9 cellular contexts compared by ENCODE assay signal in the genomic region with DNA sequence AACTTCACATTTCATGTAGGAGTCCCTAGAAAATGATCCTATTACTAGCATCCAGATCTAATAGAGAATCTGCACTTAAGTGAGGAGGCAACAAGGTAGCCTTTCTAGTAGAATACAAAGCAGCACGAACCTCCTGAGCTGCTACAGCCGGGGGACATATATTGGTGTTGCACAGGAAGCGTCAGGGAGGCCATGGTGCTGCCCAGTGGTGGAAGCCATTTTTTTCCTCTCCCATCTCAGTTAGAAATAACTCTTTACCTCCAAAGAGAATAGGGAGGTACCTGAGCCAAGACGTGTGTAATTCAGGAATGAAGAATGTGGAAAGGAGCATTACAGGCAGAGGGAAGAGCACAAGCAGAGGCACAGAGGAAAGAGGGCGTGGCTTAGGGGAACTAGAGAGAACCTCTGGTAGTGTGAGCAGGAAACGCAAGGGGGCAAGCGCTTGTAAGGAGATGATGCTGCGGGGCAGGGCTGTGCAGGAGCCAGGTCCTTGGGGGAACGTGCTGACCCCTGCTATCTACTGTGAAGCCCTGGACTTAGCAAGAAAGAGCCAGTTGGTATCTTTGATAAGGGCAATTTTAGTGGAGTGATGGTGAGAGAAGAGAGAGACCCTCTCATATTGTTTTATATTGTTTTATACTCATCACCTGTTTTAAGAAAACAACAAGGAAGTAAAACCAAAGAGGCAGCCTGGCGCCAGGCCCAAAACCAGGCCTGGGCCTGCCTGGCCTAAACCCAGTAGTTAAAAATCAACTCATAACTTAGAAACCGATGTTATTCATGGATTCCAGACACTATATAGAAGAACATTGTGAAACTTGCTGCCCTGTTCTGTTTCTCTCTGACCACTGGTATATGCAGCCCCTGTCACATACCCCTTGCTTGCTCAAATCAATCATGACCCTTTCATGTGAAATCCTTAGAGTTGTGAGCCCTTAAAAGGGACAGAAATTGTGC. TPM values are rescaled to one million over a fixed set of nuclear protein-coding genes. Genes with fewer than 3 reads are reported as not detected.
DNase-seq lines count a peak whose midpoint lies in the region; ATAC-seq and FAIRE-seq lines count a peak whose summit lies in the region.
"Had no signal": no experiment of that assay in that cellular context is flagged by ENCODE, and none has a peak within 500 bp of the region (broad histone marks: within the 10 kb centered on the region; RNA-seq: fewer than 3 reads in every experiment).

No MANE protein-coding gene starts in this region.

- POLR2A ChIA-PET in activated CD8-positive, alpha-beta T cell treated with anti-CD3 and anti-CD28 coated beads, Interleukin-2, amount 10 ng/mL, durations not matched to agents 7 days and 5 days (lab: Charles Lee) = no interaction called here

- FAIRE-seq in urothelium cell line (lab: Jason Lieb, UNC) = no peak
- FAIRE-seq: A204.1 had no signal

- CTCF ChIA-PET in activated CD8-positive, alpha-beta T cell treated with anti-CD3 and anti-CD28 coated beads, Interleukin-2, amount 10 ng/mL, durations not matched to agents 7 days and 5 days (lab: Charles Lee) = interaction anchor here (0.6 to 4.8 kb wide), 11 partner anchors 12 to 155 kb away, joined by 3 to 20 read pairs (median 3); no protein-coding TSS in a partner anchor

- no peaks in the 10 kb centered on the region for H3K9me3 Mint-ChIP-seq in activated CD8-positive, alpha-beta T cell treated with anti-CD3 and anti-CD28 coated beads, Interleukin-2, amount 10 ng/mL, durations not matched to agents 7 days and 5 days (ENCODE audit: insufficient read depth)

- peaks cover 54% of the 10 kb centered on the region for H3K4me1 Mint-ChIP-seq in activated CD8-positive, alpha-beta T cell treated with anti-CD3 and anti-CD28 coated beads, Interleukin-2, amount 10 ng/mL, durations not matched to agents 7 days and 5 days (ENCODE audit: low read depth)

- no peak overlapping the region for H3K4me3 Mint-ChIP-seq in activated CD8-positive, alpha-beta T cell treated with anti-CD3 and anti-CD28 coated beads, Interleukin-2, amount 10 ng/mL, durations not matched to agents 7 days and 5 days

- peak overlapping the region; percentile 88 for H3K27ac Mint-ChIP-seq in activated CD8-positive, alpha-beta T cell treated with anti-CD3 and anti-CD28 coated beads, Interleukin-2, amount 10 ng/mL, durations not matched to agents 7 days and 5 days

- ATAC-seq in activated CD8-positive, alpha-beta T cell treated with anti-CD3 and anti-CD28 coated beads, Interleukin-2, amount 10 ng/mL, durations not matched to agents 7 days and 5 days = peak; percentile 85
- ATAC-seq in GM18867 (IDR thresholded peaks at IDR 0.05; ENCODE audit: unreplicated experiment) = no peak

- H3K27me3 Mint-ChIP-seq in activated CD8-positive, alpha-beta T cell treated with anti-CD3 and anti-CD28 coated beads, Interleukin-2, amount 10 ng/mL, durations not matched to agents 7 days and 5 days (ENCODE audit: low read depth) = no peaks in the 10 kb centered on the region

- peak; percentile 13 for DNase-seq in DMS53 (lab: John Stamatoyannopoulos, UW)
- DNase-seq in DMS53 treated with DMSO at 0.1 percent for 48 hours (lab: John Stamatoyannopoulos, UW; ENCODE audit: unreplicated experiment) = no peak
- peak; percentile 80 for DNase-seq in activated CD8-positive, alpha-beta T cell treated with anti-CD3 and anti-CD28 coated beads, Interleukin-2, amount 10 ng/mL, durations not matched to agents 7 days and 5 days
- peak; percentile 29 for DNase-seq in glomerular visceral epithelial cell (ENCODE audit: extremely low spot score)
- DNase-seq in stimulated activated naive CD4-positive, alpha-beta T cell (lab: John Stamatoyannopoulos, UW) = peak; percentile 10 to 56 (median 47)
- DNase-seq in urothelium cell line (ENCODE audit: low spot score) = no peak
- DNase-seq in NCI-H2107 treated with DMSO at 0.1 percent for 48 hours (lab: John Stamatoyannopoulos, UW; ENCODE audit: unreplicated experiment) = no peak

- no peaks in the 10 kb centered on the region for H3K36me3 Mint-ChIP-seq in activated CD8-positive, alpha-beta T cell treated with anti-CD3 and anti-CD28 coated beads, Interleukin-2, amount 10 ng/mL, durations not matched to agents 7 days and 5 days (ENCODE audit: low read depth)

RNA-seq across cellular contexts. Expression of a gene that starts 50.0 kb away (rescaled TPM):
- total RNA-seq in activated CD8-positive, alpha-beta T cell treated with anti-CD3 and anti-CD28 coated beads, Interleukin-2, amount 10 ng/mL, durations not matched to agents 7 days and 5 days = 10 to 100 TPM; 71.5 to 72.2 TPM

Comparison
In these comparisons a context has a peak if more than half of its experiments do, and no peak if none do; other contexts are left out.
1. DNase-seq: peak in DMS53 (single experiment), activated CD8-positive, alpha-beta T cell treated with anti-CD3 and anti-CD28 coated beads, Interleukin-2, amount 10 ng/mL, durations not matched to agents 7 days and 5 days (single experiment), glomerular visceral epithelial cell (single experiment) and stimulated activated naive CD4-positive, alpha-beta T cell (6 of 6); none in DMS53 treated with DMSO at 0.1 percent for 48 hours (single experiment), urothelium cell line (single experiment) and NCI-H2107 treated with DMSO at 0.1 percent for 48 hours (single experiment).